Comparison of ENCODE assay signal across 27 cellular contexts in the genomic region with DNA sequence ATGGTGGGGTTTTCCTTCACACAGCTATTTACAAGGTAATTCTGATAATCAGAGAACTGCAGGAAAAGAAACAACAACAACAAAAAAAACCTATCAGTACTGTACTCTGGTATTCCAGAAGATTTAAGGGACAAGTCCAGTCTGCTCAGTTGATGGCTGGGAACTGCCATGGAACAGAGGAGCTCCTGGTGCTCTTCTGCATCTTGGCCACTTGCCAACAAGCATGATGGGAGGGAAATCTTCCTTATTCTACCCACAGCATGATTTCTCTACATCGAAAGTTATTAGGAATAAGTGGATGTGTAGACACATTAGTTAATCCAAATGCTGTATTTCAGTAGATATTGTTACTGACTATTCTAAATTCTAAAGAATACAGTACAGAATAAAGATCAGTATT. TPM values are rescaled to one million over a fixed set of nuclear protein-coding genes. Genes with fewer than 3 reads are reported as not detected.
DNase-seq lines count a peak whose midpoint lies in the region; ATAC-seq lines count a peak whose summit lies in the region.
"Had no signal": no experiment of that assay in that cellular context is flagged by ENCODE, and none has a peak within 500 bp of the region (broad histone marks: within the 10 kb centered on the region; RNA-seq: fewer than 3 reads in every experiment).

No MANE protein-coding gene starts in this region.

- peak overlapping the region; percentile 7 for H3K27ac Mint-ChIP-seq in activated naive CD4-positive, alpha-beta T cell treated with anti-CD3 and anti-CD28 coated beads, Interleukin-2, amount 10 ng/mL, durations not matched to agents 7 days and 5 days
- H3K27ac Mint-ChIP-seq in T-cell: peak overlapping the region; percentile 55 to 70
- peak overlapping the region; percentile 78 for H3K27ac Mint-ChIP-seq in stimulated activated effector memory CD8-positive, alpha-beta T cell treated with anti-CD3 and anti-CD28 coated beads, Interleukin-12 subunit alpha, Interleukin-12 subunit beta, amount 100 ng/mL, for 72 hours
- H3K27ac Mint-ChIP-seq: activated B cell treated with CpG ODN at 0.5 μM for 24 hours; CD14-positive monocyte; HFFc6; nephron progenitor cell; stimulated activated memory B cell treated with anti-CD40 and anti-IgM and Interleukin-4, amounts not matched to agents 10 μg/mL and 1 μg/mL and 100 μg/mL, for 72 hours had no signal

- no peaks in the 10 kb centered on the region for H3K9me3 Mint-ChIP-seq in activated naive CD4-positive, alpha-beta T cell treated with anti-CD3 and anti-CD28 coated beads, Interleukin-2, amount 10 ng/mL, durations not matched to agents 7 days and 5 days
- H3K9me3 Mint-ChIP-seq in T-cell: no peaks in the 10 kb centered on the region
- no peaks in the 10 kb centered on the region for H3K9me3 Mint-ChIP-seq in stimulated activated effector memory CD8-positive, alpha-beta T cell treated with anti-CD3 and anti-CD28 coated beads, Interleukin-12 subunit alpha, Interleukin-12 subunit beta, amount 100 ng/mL, for 72 hours
- H3K9me3 Mint-ChIP-seq: activated B cell treated with CpG ODN at 0.5 μM for 24 hours; activated naive CD4-positive, alpha-beta T cell treated with anti-CD3 and anti-CD28 coated beads for 36 hours; activated T-helper 1 cell treated with anti-CD3 and anti-CD28 coated beads, Interleukin-12 subunit alpha, Interleukin-12 subunit beta, Interleukin-2, Interleukin-4 antibody, amounts not matched to agents 30 ng/mL and 10 ng/mL and 1 ng/mL, durations not matched to agents 14 hours and 24 hours and 36 hours; CD14-positive monocyte; HFFc6; IgD-negative memory B cell; nephron progenitor cell; stimulated activated memory B cell treated with anti-CD40 and anti-IgM and Interleukin-4, amounts not matched to agents 10 μg/mL and 1 μg/mL and 100 μg/mL, for 72 hours had no signal

- CTCF ChIA-PET in activated naive CD4-positive, alpha-beta T cell treated with anti-CD3 and anti-CD28 coated beads, Interleukin-2, amount 10 ng/mL, durations not matched to agents 7 days and 5 days (lab: Charles Lee): interaction anchor here (0.6 to 1.6 kb wide), 4 partner anchors 22 to 622 kb away, joined by 3 to 5 read pairs (median 4); no protein-coding TSS in a partner anchor
- CTCF ChIA-PET in T-cell (lab: Charles Lee): interaction anchor here (1.0 to 1.5 kb wide), 5 partner anchors 10 to 192 kb away, joined by 3 to 6 read pairs (median 4); no protein-coding TSS in a partner anchor

- ATAC-seq in T-cell (replicated peaks in 1 of 4): no peak
- no peak for ATAC-seq in stimulated activated effector memory CD8-positive, alpha-beta T cell treated with anti-CD3 and anti-CD28 coated beads, Interleukin-12 subunit alpha, Interleukin-12 subunit beta, amount 100 ng/mL, for 72 hours
- no peak for ATAC-seq in left ventricle myocardium superior
- ATAC-seq: gastroesophageal sphincter; stimulated activated memory B cell treated with anti-CD40 and anti-IgM and Interleukin-4, amounts not matched to agents 10 μg/mL and 1 μg/mL and 100 μg/mL, for 72 hours had no signal

- peak; percentile 11 for DNase-seq in DMS53 (lab: John Stamatoyannopoulos, UW)
- no peak for DNase-seq in DMS53 treated with DMSO at 0.1 percent for 48 hours (lab: John Stamatoyannopoulos, UW; ENCODE audit: unreplicated experiment)
- no peak for DNase-seq in activated naive CD4-positive, alpha-beta T cell treated with anti-CD3 and anti-CD28 coated beads, Interleukin-2, amount 10 ng/mL, durations not matched to agents 7 days and 5 days
- DNase-seq in activated naive CD4-positive, alpha-beta T cell treated with anti-CD3 and anti-CD28 coated beads, Interleukin-2, amount 50 U/mL, for 16 hours: no peak
- DNase-seq in T-cell: no peak
- no peak for DNase-seq in stimulated activated effector memory CD8-positive, alpha-beta T cell treated with anti-CD3 and anti-CD28 coated beads, Interleukin-12 subunit alpha, Interleukin-12 subunit beta, amount 100 ng/mL, for 72 hours (ENCODE audit: low spot score in 2 of 2)
- DNase-seq in left ventricle myocardium superior: no peak
- DNase-seq in SKM-1 treated with dmso at 0.1 percent for 144 hours (lab: John Stamatoyannopoulos, UW; ENCODE audit: unreplicated experiment): no peak
- DNase-seq: 8988T; activated B cell treated with CpG ODN at 0.5 μM for 24 hours; activated CD4-positive, alpha-beta T cell treated with anti-CD3 and anti-CD28 coated beads, Interleukin-2, amount 50 U/mL, for 1 hour; activated naive CD4-positive, alpha-beta T cell treated with anti-CD3 and anti-CD28 coated beads for 36 hours; anterior cingulate cortex; HFFc6; NCI-H1048; NCI-H1930; NCI-H748 treated with DMSO at 0.1 percent for 48 hours; nephron progenitor cell; T-helper 1 cell; trophoblast cell had no signal

- POLR2A ChIA-PET in T-cell (lab: Charles Lee): interaction anchor here (1.2 to 1.3 kb wide), 2 partner anchors 18 to 193 kb away, joined by 3 to 4 read pairs; no protein-coding TSS in a partner anchor

- H3K27me3 Mint-ChIP-seq in activated naive CD4-positive, alpha-beta T cell treated with anti-CD3 and anti-CD28 coated beads, Interleukin-2, amount 10 ng/mL, durations not matched to agents 7 days and 5 days: no peaks in the 10 kb centered on the region
- no peaks in the 10 kb centered on the region for H3K27me3 Mint-ChIP-seq in T-cell
- H3K27me3 Mint-ChIP-seq: activated B cell treated with CpG ODN at 0.5 μM for 24 hours; IgD-negative memory B cell; stimulated activated memory B cell treated with anti-CD40 and anti-IgM and Interleukin-4, amounts not matched to agents 10 μg/mL and 1 μg/mL and 100 μg/mL, for 72 hours had no signal

- peaks cover 39% of the 10 kb centered on the region for H3K4me1 Mint-ChIP-seq in activated naive CD4-positive, alpha-beta T cell treated with anti-CD3 and anti-CD28 coated beads, Interleukin-2, amount 10 ng/mL, durations not matched to agents 7 days and 5 days
- peaks cover 13 to 27% (median 24%) of the 10 kb centered on the region in 3 donors for H3K4me1 Mint-ChIP-seq in T-cell
- peaks cover 41% of the 10 kb centered on the region for H3K4me1 Mint-ChIP-seq in stimulated activated effector memory CD8-positive, alpha-beta T cell treated with anti-CD3 and anti-CD28 coated beads, Interleukin-12 subunit alpha, Interleukin-12 subunit beta, amount 100 ng/mL, for 72 hours
- H3K4me1 Mint-ChIP-seq: CD14-positive monocyte had no signal

- peaks cover 83% of the 10 kb centered on the region for H3K36me3 Mint-ChIP-seq in activated naive CD4-positive, alpha-beta T cell treated with anti-CD3 and anti-CD28 coated beads, Interleukin-2, amount 10 ng/mL, durations not matched to agents 7 days and 5 days
- peaks cover 69% of the 10 kb centered on the region for H3K36me3 Mint-ChIP-seq in T-cell
- H3K36me3 Mint-ChIP-seq in stimulated activated effector memory CD8-positive, alpha-beta T cell treated with anti-CD3 and anti-CD28 coated beads, Interleukin-12 subunit alpha, Interleukin-12 subunit beta, amount 100 ng/mL, for 72 hours: peaks cover 100% of the 10 kb centered on the region
- H3K36me3 Mint-ChIP-seq: CD14-positive monocyte had no signal

- H3K4me3 Mint-ChIP-seq in activated naive CD4-positive, alpha-beta T cell treated with anti-CD3 and anti-CD28 coated beads, Interleukin-2, amount 10 ng/mL, durations not matched to agents 7 days and 5 days: no peak overlapping the region
- H3K4me3 Mint-ChIP-seq in T-cell: no peak overlapping the region
- H3K4me3 Mint-ChIP-seq in stimulated activated effector memory CD8-positive, alpha-beta T cell treated with anti-CD3 and anti-CD28 coated beads, Interleukin-12 subunit alpha, Interleukin-12 subunit beta, amount 100 ng/mL, for 72 hours: no peak overlapping the region
- H3K4me3 Mint-ChIP-seq: activated B cell treated with CpG ODN at 0.5 μM for 24 hours; activated naive CD4-positive, alpha-beta T cell treated with anti-CD3 and anti-CD28 coated beads for 36 hours; activated T-helper 1 cell treated with anti-CD3 and anti-CD28 coated beads, Interleukin-12 subunit alpha, Interleukin-12 subunit beta, Interleukin-2, Interleukin-4 antibody, amounts not matched to agents 30 ng/mL and 10 ng/mL and 1 ng/mL, durations not matched to agents 14 hours and 24 hours and 36 hours; CD14-positive monocyte; HFFc6; IgD-negative memory B cell; nephron progenitor cell; stimulated activated memory B cell treated with anti-CD40 and anti-IgM and Interleukin-4, amounts not matched to agents 10 μg/mL and 1 μg/mL and 100 μg/mL, for 72 hours had no signal

- intact Hi-C loops in left ventricle myocardium superior (cut with micrococcal nuclease): no loop called here

RNA-seq across cellular contexts. Expression of a gene that starts 51.7 kb away (rescaled TPM):
- total RNA-seq in T-cell: 100 to 1,000 TPM; 118 to 148 (median 131) TPM
- total RNA-seq in left ventricle myocardium superior: 0.42 TPM
- total RNA-seq: fibroblast of lung, SJSA1 had no signal

RNA-seq across cellular contexts. Expression of a gene that starts 59.0 kb away (rescaled TPM):
- total RNA-seq in T-cell (10 to 100 TPM; 15.1 to 24.4 (median 20.6) TPM), left ventricle myocardium superior (15.2 TPM)

Comparison
In these comparisons a context has a peak if more than half of its experiments do, and no peak if none do; other contexts are left out.
1. H3K27ac Mint-ChIP-seq: peak in every context shown above with its lines; median percentile 78 in stimulated activated effector memory CD8-positive, alpha-beta T cell treated with anti-CD3 and anti-CD28 coated beads, Interleukin-12 subunit alpha, Interleukin-12 subunit beta, amount 100 ng/mL, for 72 hours; 62 in T-cell; 7 in activated naive CD4-positive, alpha-beta T cell treated with anti-CD3 and anti-CD28 coated beads, Interleukin-2, amount 10 ng/mL, durations not matched to agents 7 days and 5 days.
2. RNA of a gene that starts 51.7 kb away (total RNA-seq): 118 to 148 TPM in T-cell; 0.42 TPM in left ventricle myocardium superior (single experiment); every median in the first group is over 10 times any median in the second.